Comparison of ENCODE assay signal across 1 cellular context in the genomic region with DNA sequence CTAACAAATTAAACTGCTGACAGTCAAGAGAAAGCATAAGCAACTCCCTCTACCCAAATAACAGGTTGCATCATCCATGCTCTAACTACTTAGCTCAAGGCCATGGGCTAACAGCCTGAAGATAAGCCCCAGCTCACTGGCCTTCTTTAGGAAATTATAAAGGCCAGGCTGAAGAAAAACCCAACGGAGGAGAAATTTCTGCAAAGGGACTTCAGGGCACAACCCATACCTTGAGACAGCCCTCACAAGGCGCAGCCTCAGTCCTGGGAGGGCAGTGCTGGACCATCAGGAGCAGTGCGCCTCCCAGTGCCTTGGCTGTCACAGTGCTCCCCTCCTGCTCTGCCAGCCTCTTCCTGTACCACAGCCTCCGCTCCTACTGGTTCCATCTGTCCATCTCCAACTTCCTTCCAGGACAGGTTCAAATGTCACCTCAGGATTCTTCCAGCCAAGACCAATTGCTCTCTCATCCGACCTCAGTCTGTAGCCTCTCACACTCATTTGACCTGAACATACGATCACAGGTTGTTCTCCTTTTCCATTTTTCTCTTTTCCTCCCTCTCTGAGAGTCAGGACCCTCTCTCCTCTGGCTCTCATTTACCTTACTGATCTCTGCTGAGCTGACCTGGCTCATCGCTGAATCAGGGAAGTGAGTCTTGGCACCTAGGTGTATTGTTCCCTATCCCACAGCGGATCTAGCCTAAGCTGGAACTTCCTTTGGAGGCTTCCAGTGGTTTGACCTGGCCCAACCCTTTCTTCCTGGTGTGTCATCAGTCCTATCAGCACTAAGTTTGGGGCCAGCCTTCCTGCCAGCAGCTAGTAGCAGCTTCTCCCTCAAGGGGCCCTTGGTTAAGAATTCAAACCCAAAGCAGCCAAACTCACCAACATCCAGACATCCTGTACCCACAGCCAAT.
TF ChIP-seq lines count a peak whose summit lies in the region.

No MANE protein-coding gene starts in this region.

TF ChIP-seq in SK-N-SH treated with all-trans-retinoic acid at 6 μM for 48 hours, 23 proteins besides CTCF, POLR2A, EP300 and RAD21 (continued from another document):
- TF ChIP-seq TSHZ2 (CRISPR knock-in tag; IDR thresholded peaks at IDR 0.05) (no peak), CSRNP3 (CRISPR knock-in tag; IDR thresholded peaks at IDR 0.05) (no peak), GLIS3 (CRISPR knock-in tag; IDR thresholded peaks at IDR 0.05) (no peak), ZNF70 (CRISPR knock-in tag; IDR thresholded peaks at IDR 0.05) (no peak)
- TF ChIP-seq, protein P1, sequence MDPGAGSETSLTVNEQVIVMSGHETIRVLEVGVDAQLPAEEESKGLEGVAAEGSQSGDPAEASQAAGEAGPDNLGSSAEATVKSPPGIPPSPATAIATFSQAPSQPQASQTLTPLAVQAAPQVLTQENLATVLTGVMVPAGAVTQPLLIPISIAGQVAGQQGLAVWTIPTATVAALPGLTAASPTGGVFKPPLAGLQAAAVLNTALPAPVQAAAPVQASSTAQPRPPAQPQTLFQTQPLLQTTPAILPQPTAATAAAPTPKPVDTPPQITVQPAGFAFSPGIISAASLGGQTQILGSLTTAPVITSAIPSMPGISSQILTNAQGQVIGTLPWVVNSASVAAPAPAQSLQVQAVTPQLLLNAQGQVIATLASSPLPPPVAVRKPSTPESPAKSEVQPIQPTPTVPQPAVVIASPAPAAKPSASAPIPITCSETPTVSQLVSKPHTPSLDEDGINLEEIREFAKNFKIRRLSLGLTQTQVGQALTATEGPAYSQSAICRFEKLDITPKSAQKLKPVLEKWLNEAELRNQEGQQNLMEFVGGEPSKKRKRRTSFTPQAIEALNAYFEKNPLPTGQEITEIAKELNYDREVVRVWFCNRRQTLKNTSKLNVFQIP (CRISPR knock-in tag; IDR thresholded peaks at IDR 0.05; ENCODE audit: borderline replicate concordance, low read depth), result no peak
